In the genomic region with DNA sequence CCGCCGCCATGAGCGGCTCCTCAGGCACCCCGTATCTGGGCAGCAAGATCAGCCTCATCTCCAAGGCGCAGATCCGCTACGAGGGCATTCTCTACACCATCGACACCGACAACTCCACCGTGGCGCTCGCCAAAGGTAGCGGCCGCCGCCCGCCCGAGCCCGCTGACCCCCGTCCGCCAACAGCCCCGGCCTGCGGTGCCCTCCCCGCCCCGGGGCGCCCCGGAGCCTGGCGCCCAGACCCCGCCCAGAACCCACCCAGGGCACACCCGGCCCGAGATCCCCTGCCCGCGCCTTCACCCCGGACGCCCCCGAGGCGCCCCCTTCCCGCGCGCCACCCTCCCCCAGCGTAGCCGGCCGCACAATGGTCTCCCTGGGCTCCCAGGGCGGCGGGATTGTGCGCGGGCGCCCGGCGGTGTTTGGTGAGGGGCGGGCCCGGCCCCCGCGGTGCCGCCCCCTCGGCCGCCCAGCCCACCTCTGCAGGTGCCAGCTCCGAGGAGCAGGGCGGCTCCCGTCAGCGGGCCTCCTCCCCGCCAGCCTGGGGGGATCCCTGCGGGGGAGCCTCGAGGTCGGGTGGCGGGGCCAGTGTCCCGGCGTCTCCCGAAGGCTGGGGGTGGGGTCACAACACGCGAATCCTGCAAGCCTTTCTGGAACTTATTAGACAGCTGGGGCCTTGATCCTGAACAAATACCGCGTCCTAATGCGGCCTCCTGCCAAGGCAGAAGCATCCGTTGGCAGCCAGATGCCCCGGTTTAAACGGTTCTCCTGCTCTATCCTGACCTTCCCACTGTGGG, we compare ENCODE assay signal across 2 cellular contexts.
TF ChIP-seq lines count a peak whose summit lies in the region.

No MANE protein-coding gene starts in this region.

TF ChIP-seq in GM12891, 5 proteins besides CTCF, POLR2A, EP300 and RAD21:
- TF ChIP-seq SPI1 (IDR thresholded peaks at IDR 0.05; ENCODE audit: low read depth, low read length): no peak
- TF ChIP-seq POLR2AphosphoS5 (IDR thresholded peaks at IDR 0.05; ENCODE audit: low read depth, low read length): no peak
- no peak for TF ChIP-seq PAX5 (IDR thresholded peaks at IDR 0.05; ENCODE audit: insufficient read depth, low read length, severe bottlenecking)
- no peak for TF ChIP-seq POU2F2 (IDR thresholded peaks at IDR 0.05; ENCODE audit: low read depth, low read length)
- TF ChIP-seq TAF1 (IDR thresholded peaks at IDR 0.05; ENCODE audit: low read depth, low read length): no peak
TF ChIP-seq in GM12891: peak in this region for 0.

TF ChIP-seq in H1, 55 proteins besides CTCF, POLR2A, EP300 and RAD21:
- TF ChIP-seq SIN3A (conservative IDR thresholded peaks at IDR 0.05 in 1 of 2, IDR thresholded peaks at IDR 0.05 in 1 of 2; ENCODE audit: low read depth in 1 of 2, low read length in 2 of 2): 0 out of 4 replicates have a peak, but pooled peaks of 1 of the 2 experiments have one; percentile 20
- TF ChIP-seq JUND (IDR thresholded peaks at IDR 0.05; ENCODE audit: low read length): no peak
- peak; percentile 34 for TF ChIP-seq KDM4A (IDR thresholded peaks at IDR 0.05; ENCODE audit: low read depth, low read length, severe bottlenecking)
